In the genomic region with DNA sequence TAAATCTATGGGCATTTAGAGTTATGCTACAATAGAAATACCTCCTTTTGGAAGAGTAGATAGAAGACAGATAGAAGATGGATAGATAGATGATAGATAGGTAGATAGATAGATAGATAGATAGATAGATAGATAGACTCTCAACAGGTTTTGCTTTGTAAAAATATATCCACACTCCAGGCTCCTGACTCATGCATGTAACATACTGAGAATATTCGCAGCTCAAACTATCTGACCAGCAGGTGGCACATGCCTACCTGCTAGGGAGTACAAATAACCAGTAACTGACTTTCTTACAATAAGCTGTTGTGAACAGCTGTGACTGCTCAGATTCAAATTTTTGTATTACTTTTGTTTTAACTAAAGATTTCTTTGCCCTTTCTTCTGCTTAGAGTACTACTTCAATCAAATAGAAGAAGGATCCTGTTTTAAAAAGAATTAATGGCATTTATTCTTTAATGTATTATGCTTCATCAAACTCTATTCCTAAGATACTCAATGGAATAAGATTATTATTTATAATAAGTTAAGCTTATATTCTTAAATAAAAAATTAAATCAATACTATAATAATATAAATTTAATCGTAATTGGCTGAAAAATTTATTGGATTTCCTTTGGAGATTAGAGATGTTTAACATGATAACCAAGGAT, we compare ENCODE assay signal across 9 cellular contexts. TPM values are rescaled to one million over a fixed set of nuclear protein-coding genes. Genes with fewer than 3 reads are reported as not detected.
A peak's percentile ranks its signal among the peaks of the same experiment; 100 is the strongest.
DNase-seq lines count a peak whose midpoint lies in the region; ATAC-seq and TF ChIP-seq lines count a peak whose summit lies in the region.
"Had no signal": no experiment of that assay in that cellular context is flagged by ENCODE, and none has a peak within 500 bp of the region (broad histone marks: within the 10 kb centered on the region; RNA-seq: fewer than 3 reads in every experiment).

No MANE protein-coding gene starts in this region.

- H3K27ac Mint-ChIP-seq in endodermal cell: no peak overlapping the region

- H3K4me1 ChIP-seq in endodermal cell (ENCODE audit: control insufficient read depth, insufficient read depth, low read length): no peaks in the 10 kb centered on the region
- H3K4me1 ChIP-seq: BLaER1 had no signal

- H3K4me3 Mint-ChIP-seq in endodermal cell: no peak overlapping the region

- H3K4me3 ChIP-seq in Jurkat, Clone E6-1 (ENCODE audit: low read length): no peak overlapping the region
- no peak overlapping the region for H3K4me3 ChIP-seq in endodermal cell (ENCODE audit: low read length)
- H3K4me3 ChIP-seq: BLaER1 had no signal

- no peaks in the 10 kb centered on the region for H3K36me3 Mint-ChIP-seq in endodermal cell (ENCODE audit: low read depth)

- H3K9me3 Mint-ChIP-seq in endodermal cell: no peaks in the 10 kb centered on the region

- no peaks in the 10 kb centered on the region for H3K36me3 ChIP-seq in endodermal cell (ENCODE audit: control insufficient read depth, insufficient read depth, low read length)
- H3K36me3 ChIP-seq: BLaER1 had no signal

- no peaks in the 10 kb centered on the region for H3K9me3 ChIP-seq in endodermal cell (ENCODE audit: control insufficient read depth, low read length)
- H3K9me3 ChIP-seq: BLaER1 had no signal

- no peak overlapping the region for H3K9ac ChIP-seq in endodermal cell (ENCODE audit: extremely low read depth, low read length, poor library complexity, severe bottlenecking)
- H3K9ac ChIP-seq: BLaER1 had no signal

- no peak overlapping the region for H3K27ac ChIP-seq in endodermal cell (ENCODE audit: low read depth, low read length)
- H3K27ac ChIP-seq: BLaER1 had no signal

- no peaks in the 10 kb centered on the region for H3K27me3 ChIP-seq in endodermal cell (ENCODE audit: control insufficient read depth, insufficient read depth, low read length, poor library complexity, severe bottlenecking)
- H3K27me3 ChIP-seq: BLaER1 had no signal

- ATAC-seq in HG03045 (IDR thresholded peaks at IDR 0.05; ENCODE audit: unreplicated experiment): no peak

- 0 to 11% methylated on average over 1 to 2 of the region's 2 CpGs for WGBS in endodermal cell (ENCODE audit: insufficient coverage in 1 of 2, insufficient read length in 1 of 2), 2 experiments

- peak; percentile 42 for DNase-seq in NCI-H2171 treated with DMSO at 0.1 percent for 48 hours (lab: John Stamatoyannopoulos, UW)
- DNase-seq in NCI-H2171 (lab: John Stamatoyannopoulos, UW): no peak
- DNase-seq in GOT3 (lab: John Stamatoyannopoulos, UW): peak; percentile 61
- peak; percentile 52 for DNase-seq in Jurkat, Clone E6-1 (ENCODE audit: low read depth, low spot score)
- DNase-seq in SK-N-DZ (ENCODE audit: low spot score): peak; percentile 87
- DNase-seq in endodermal cell: peak; percentile 89
- peak; percentile 32 for DNase-seq in non-pigmented ciliary epithelial cell (ENCODE audit: low read depth)

- H3K27me3 Mint-ChIP-seq in endodermal cell (ENCODE audit: insufficient read depth): no peaks in the 10 kb centered on the region

- no peaks in the 10 kb centered on the region for H3K4me1 Mint-ChIP-seq in endodermal cell

- peak; percentile 91 for TF ChIP-seq CTCF in endodermal cell (conservative IDR thresholded peaks at IDR 0.05)

RNA-seq across cellular contexts. Expression of a gene that starts 15.8 kb away (rescaled TPM):
- not detected for polyA plus RNA-seq in Jurkat, Clone E6-1 (2012; ENCODE audit: insufficient read depth, insufficient read length)
- polyA plus RNA-seq in SK-N-DZ (2014; cell fraction: cytosol; rRNA removed): 31.8 and 36.0 TPM in 2 replicates
- 37.8 and 40.3 TPM in 2 replicates for polyA plus RNA-seq in SK-N-DZ (2014; cell fraction: nucleus; rRNA removed)
- 10 to 100 TPM in 1 of 2 donors, 1 to 10 TPM in 1; 8.7 to 18.0 TPM for total RNA-seq in endodermal cell
- polyA plus RNA-seq in endodermal cell (2013, experiment 1 of 2): 7.2 TPM
- 7.4 TPM for polyA plus RNA-seq in endodermal cell (2013, experiment 2 of 2)
